ENCODE assay signal across 8 cellular contexts in the genomic region with DNA sequence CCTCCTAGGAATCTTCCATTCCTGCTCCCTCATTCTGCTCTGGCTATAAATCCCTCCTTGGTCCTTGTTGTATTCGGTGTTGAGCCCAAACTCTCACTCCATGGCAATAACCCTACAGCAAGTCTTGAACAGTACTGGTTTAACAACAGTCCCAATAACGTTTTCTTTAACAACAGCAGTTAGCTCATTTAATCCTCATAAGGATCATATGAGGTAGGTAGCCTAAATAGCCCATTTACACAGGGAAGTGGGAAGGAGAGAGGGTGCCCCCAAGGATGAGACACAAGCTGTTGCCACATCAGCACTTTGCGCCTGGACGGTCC. TPM values are rescaled to one million over a fixed set of nuclear protein-coding genes. Genes with fewer than 3 reads are reported as not detected.
DNase-seq lines count a peak whose midpoint lies in the region; ATAC-seq, FAIRE-seq and TF ChIP-seq lines count a peak whose summit lies in the region.

No MANE protein-coding gene starts in this region.

- H3K4me3 ChIP-seq in A549 (peak overlapping the region; percentile 68), HFF-Myc (replicated peaks; ENCODE audit: low read depth, low read length) (peak overlapping the region; percentile 95), astrocyte of the cerebellum (ENCODE audit: low read depth, low read length) (peak overlapping the region; percentile 61), mesodermal cell (ENCODE audit: extremely low read depth, insufficient read depth, low read length, poor library complexity, severe bottlenecking) (peak overlapping the region; percentile 82)

- POLR2A ChIA-PET in A549 (lab: Yijun Ruan, JAX), result interaction anchor here (0.8 kb wide), 1 partner anchor 25 kb away, joined by 3 read pairs; no protein-coding TSS in a partner anchor

- 55% methylated on average over 4 of the region's 4 CpGs for whole genome bisulfite sequencing in A549 (ENCODE audit: missing lambda C conversion rate)
- 74 to 79% methylated on average over 3 of the region's 4 CpGs for WGBS in mesodermal cell (ENCODE audit: insufficient coverage in 2 of 2), 2 experiments

- DNase-seq in A549 (ENCODE audit: low read depth in 1 of 2, low spot score in 1 of 2) (no peak), HFF-Myc (ENCODE audit: extremely low read depth, low read depth) (no peak), astrocyte of the cerebellum (ENCODE audit: low read depth) (no peak), medulla oblongata (ENCODE audit: extremely low spot score) (no peak), GDM1 (lab: John Stamatoyannopoulos, UW) (no peak), NCI-H2081 treated with DMSO at 0.1 percent for 48 hours (lab: John Stamatoyannopoulos, UW) (no peak)

- in situ Hi-C loops in astrocyte of the cerebellum (cut with HindIII; ENCODE audit: low sequenced_read_pairs), result no loop called here

- peaks cover 14% of the 10 kb centered on the region for H3K4me1 ChIP-seq in A549
- H3K4me1 ChIP-seq in mesodermal cell (ENCODE audit: control insufficient read depth, insufficient read depth, low read length, poor library complexity, severe bottlenecking), result peaks cover 28% of the 10 kb centered on the region

- CTCF ChIA-PET in A549 (lab: Yijun Ruan, JAX), result interaction anchor here (0.5 to 2.1 kb wide), 6 partner anchors 14 to 288 kb away, joined by 3 to 9 read pairs (median 4); no protein-coding TSS in a partner anchor

- no peak for TF ChIP-seq POLR2A in A549 (IDR thresholded peaks at IDR 0.05; ENCODE audit: low read length)

- TF ChIP-seq CTCF in A549 (IDR thresholded peaks at IDR 0.05) (no peak), HFF-Myc (IDR thresholded peaks at IDR 0.05; ENCODE audit: low read depth, low read length, missing control alignments) (no peak), astrocyte of the cerebellum (IDR thresholded peaks at IDR 0.05; ENCODE audit: low read depth, low read length, missing control alignments) (no peak)

- no peaks in the 10 kb centered on the region for H3K36me3 ChIP-seq in mesodermal cell (ENCODE audit: control insufficient read depth, insufficient read depth, low read length)

- H3K9me3 ChIP-seq in A549 (no peaks in the 10 kb centered on the region), mesodermal cell (ENCODE audit: control insufficient read depth, low read length) (no peaks in the 10 kb centered on the region)

- peak overlapping the region; percentile 90 to 98 for H3K27ac ChIP-seq in A549
- H3K27ac ChIP-seq in mesodermal cell (ENCODE audit: low read depth, low read length, severe bottlenecking), result peak overlapping the region; percentile 6

- ATAC-seq in A549 (no peak; a peak in 2 of 6 replicates), HG02870 (IDR thresholded peaks at IDR 0.05; ENCODE audit: unreplicated experiment) (no peak)

- no peak for FAIRE-seq in A549 (lab: Jason Lieb, UNC)

- H3K4me2 ChIP-seq in A549, result peak overlapping the region; percentile 85

- no peak for TF ChIP-seq RAD21 in A549 (conservative IDR thresholded peaks at IDR 0.05 in 1 of 2, IDR thresholded peaks at IDR 0.05 in 1 of 2)

- TF ChIP-seq EP300 in A549 (IDR thresholded peaks at IDR 0.05), result no peak

TF ChIP-seq in A549, 52 proteins besides CTCF, POLR2A, EP300 and RAD21:
- TF ChIP-seq MAFK (IDR thresholded peaks at IDR 0.05; ENCODE audit: partially characterized antibody) (peak; percentile 88), CHD2 (IDR thresholded peaks at IDR 0.05; ENCODE audit: low read length, partially characterized antibody) (no peak)
TF ChIP-seq in A549: peak in this region for 1.

RNA-seq across cellular contexts. Expression of a gene that starts 0.4 kb away (rescaled TPM):
- polyA plus RNA-seq in A549 (2011; rRNA removed) (26.9 and 32.1 TPM in 2 replicates), A549 (2017; fragmentation: RNase III; extraction: RNeasy Plus Mini Kit Qiagen cat#74134 plus additional on column Dnase treatment) (56.5 to 57.5 TPM (median 57.5 TPM) in 3 replicates)
- 87.0 and 122 TPM in 2 replicates for polyA plus RNA-seq in A549 (2012; cell fraction: cytosol; rRNA removed)
- polyA plus RNA-seq in A549 (2012; cell fraction: nucleus; rRNA removed), result 84.4 and 108 TPM in 2 replicates
- polyA minus RNA-seq in A549 (2011; rRNA and poly(A)+ RNA removed), result 20.3 and 32.0 TPM in 2 replicates
- polyA plus RNA-seq in mesodermal cell (2013, experiment 1 of 2), result 46.7 TPM
- 37.3 TPM for polyA plus RNA-seq in mesodermal cell (2013, experiment 2 of 2)

RNA-seq across cellular contexts. Expression of a gene that starts 26.5 kb away (rescaled TPM):
- polyA plus RNA-seq in A549 (2011; rRNA removed), result not detected in 2 replicates
- polyA plus RNA-seq in A549 (2012; cell fraction: cytosol; rRNA removed), result not detected in 2 replicates
- polyA plus RNA-seq in A549 (2012; cell fraction: nucleus; rRNA removed), result 0.04 TPM in 1 of 2 replicates, not detected in the other
- polyA plus RNA-seq in A549 (2017; fragmentation: RNase III; extraction: RNeasy Plus Mini Kit Qiagen cat#74134 plus additional on column Dnase treatment), result not detected in 3 replicates
- not detected in 2 replicates for polyA minus RNA-seq in A549 (2011; rRNA and poly(A)+ RNA removed)
- polyA plus RNA-seq in mesodermal cell (2013, experiment 1 of 2), result 0.37 TPM
- polyA plus RNA-seq in mesodermal cell (2013, experiment 2 of 2), result 0.46 TPM

RNA-seq across cellular contexts. Expression of a gene that starts 44.0 kb away (rescaled TPM):
- 0.03 and 0.04 TPM in 2 replicates for polyA plus RNA-seq in A549 (2011; rRNA removed)
- under 0.01 and 0.01 TPM in 2 replicates for polyA plus RNA-seq in A549 (2012; cell fraction: cytosol; rRNA removed)
- polyA plus RNA-seq in A549 (2012; cell fraction: nucleus; rRNA removed), result 0.01 and 0.04 TPM in 2 replicates
- 0.03 to 0.08 TPM in 2 of 3 replicates, not detected in the other for polyA plus RNA-seq in A549 (2017; fragmentation: RNase III; extraction: RNeasy Plus Mini Kit Qiagen cat#74134 plus additional on column Dnase treatment)
- not detected in 2 replicates for polyA minus RNA-seq in A549 (2011; rRNA and poly(A)+ RNA removed)
- 7.9 TPM for polyA plus RNA-seq in mesodermal cell (2013, experiment 1 of 2)
- polyA plus RNA-seq in mesodermal cell (2013, experiment 2 of 2), result 6.3 TPM

RNA-seq across cellular contexts. Expression of a gene that starts 54.5 kb away (rescaled TPM):
- polyA plus RNA-seq in A549 (2011; rRNA removed) (32.5 and 35.4 TPM in 2 replicates), A549 (2017; fragmentation: RNase III; extraction: RNeasy Plus Mini Kit Qiagen cat#74134 plus additional on column Dnase treatment) (30.6 to 31.7 TPM (median 31.2 TPM) in 3 replicates)
- 67.2 and 71.8 TPM in 2 replicates for polyA plus RNA-seq in A549 (2012; cell fraction: cytosol; rRNA removed)
- polyA plus RNA-seq in A549 (2012; cell fraction: nucleus; rRNA removed), result 52.5 and 53.0 TPM in 2 replicates
- polyA minus RNA-seq in A549 (2011; rRNA and poly(A)+ RNA removed), result 34.5 and 39.9 TPM in 2 replicates
- 87.4 TPM for polyA plus RNA-seq in mesodermal cell (2013, experiment 1 of 2)
- 80.5 TPM for polyA plus RNA-seq in mesodermal cell (2013, experiment 2 of 2)
